ENCODE assay signal across 9 cellular contexts in genomic region chr3:194556086-194557056, GRCh38.
DNase-seq lines count a peak whose midpoint lies in the region; ATAC-seq, FAIRE-seq and TF ChIP-seq lines count a peak whose summit lies in the region.
"Had no signal": no experiment of that assay in that cellular context is flagged by ENCODE, and none has a peak within 500 bp of the region (broad histone marks: within the 10 kb centered on the region; RNA-seq: fewer than 3 reads in every experiment).

No MANE protein-coding gene starts in this region.

- ATAC-seq in GM18505 (IDR thresholded peaks at IDR 0.05; ENCODE audit: unreplicated experiment) (no peak), pancreas (peak in 3 of 4 donors; percentile 53 to 65 (median 56)), GM18870 (IDR thresholded peaks at IDR 0.05; ENCODE audit: unreplicated experiment) (no peak), GM19023 (IDR thresholded peaks at IDR 0.05; ENCODE audit: unreplicated experiment) (no peak)

- no peaks in the 10 kb centered on the region for H3K36me3 Mint-ChIP-seq in MCF 10A (ENCODE audit: insufficient read depth, unreplicated experiment)

- peaks cover 9% of the 10 kb centered on the region for H3K4me1 Mint-ChIP-seq in MCF 10A (ENCODE audit: insufficient read depth, unreplicated experiment)

- WGBS in pancreas, 2 donors = 33 to 36% methylated on average over 13 of the region's 13 CpGs

- POLR2A ChIA-PET in MCF 10A (lab: Yijun Ruan, JAX) = interaction anchor here (0.8 to 1.9 kb wide), 5 partner anchors 9 to 32 kb away, joined by 3 to 7 read pairs (median 4); no protein-coding TSS in a partner anchor

- H3K27me3 ChIP-seq in pancreas = no peaks in the 10 kb centered on the region

- DNase-seq in NOMO-1 treated with DMSO at 0.1 percent for 48 hours (lab: John Stamatoyannopoulos, UW; ENCODE audit: unreplicated experiment) = peak; percentile 55
- peak; percentile 41 for DNase-seq in MCF 10A (ENCODE audit: unreplicated experiment)
- no peak for DNase-seq in pancreas
- DNase-seq in foreskin melanocyte = no peak
- no peak for DNase-seq in NCI-H345 (lab: John Stamatoyannopoulos, UW)
- DNase-seq: effector CD8-positive, alpha-beta T cell had no signal

- no peaks in the 10 kb centered on the region for H3K9me3 Mint-ChIP-seq in MCF 10A (ENCODE audit: unreplicated experiment)

- intact Hi-C loops in MCF 10A (cut with micrococcal nuclease) = no loop called here
- intact Hi-C loops in pancreas (cut with DNase I) = no loop called here

- CTCF ChIA-PET in MCF 10A (lab: Yijun Ruan, JAX) = interaction anchor here (0.6 to 1.8 kb wide), 8 partner anchors 11 to 218 kb away, joined by 3 to 6 read pairs (median 4); no protein-coding TSS in a partner anchor

- H3K9me3 ChIP-seq in pancreas = no peaks in the 10 kb centered on the region

- H3K27me3 Mint-ChIP-seq in MCF 10A (ENCODE audit: insufficient read depth, unreplicated experiment) = no peaks in the 10 kb centered on the region

- peak overlapping the region; percentile 56 for H3K4me3 Mint-ChIP-seq in MCF 10A (ENCODE audit: unreplicated experiment)

- H3K27ac Mint-ChIP-seq in MCF 10A (ENCODE audit: low read depth, unreplicated experiment) = peak overlapping the region; percentile 74

- H3K27ac ChIP-seq in pancreas = no peak overlapping the region

- peaks cover 0 to 6% (median 0%) of the 10 kb centered on the region in 3 donors for H3K4me1 ChIP-seq in pancreas

- TF ChIP-seq POLR2A in GM18505 (IDR thresholded peaks at IDR 0.05; ENCODE audit: borderline replicate concordance, extremely low read depth, insufficient read depth, insufficient read length) = peak; percentile 49

- TF ChIP-seq CTCF in MCF 10A (IDR thresholded peaks at IDR 0.05; ENCODE audit: unreplicated experiment) = no peak
- no peak for TF ChIP-seq CTCF in pancreas (IDR thresholded peaks at IDR 0.05)

- no peak for FAIRE-seq in pancreas (lab: Jason Lieb, UNC)

- H3K4me3 ChIP-seq in pancreas = peak overlapping the region in 2 of 4 donors; percentile 14 to 22

- BruUV-seq in MCF 10A (replicated peaks; lab: Mats Ljungman, UMichigan) = no TSS peak

- no peaks in the 10 kb centered on the region for H3K36me3 ChIP-seq in pancreas

Comparison
In these comparisons a context has a peak if more than half of its experiments do, and no peak if none do; other contexts are left out.
1. ATAC-seq: peak in pancreas (3 of 4); none in GM18505 (single experiment), GM18870 (single experiment) and GM19023 (single experiment).
2. DNase-seq: peak in NOMO-1 treated with DMSO at 0.1 percent for 48 hours (single experiment) and MCF 10A (single experiment); none in pancreas (0 of 6), foreskin melanocyte (single experiment) and NCI-H345 (single experiment).